ENCODE assay signal across 1 cellular context in the genomic region with DNA sequence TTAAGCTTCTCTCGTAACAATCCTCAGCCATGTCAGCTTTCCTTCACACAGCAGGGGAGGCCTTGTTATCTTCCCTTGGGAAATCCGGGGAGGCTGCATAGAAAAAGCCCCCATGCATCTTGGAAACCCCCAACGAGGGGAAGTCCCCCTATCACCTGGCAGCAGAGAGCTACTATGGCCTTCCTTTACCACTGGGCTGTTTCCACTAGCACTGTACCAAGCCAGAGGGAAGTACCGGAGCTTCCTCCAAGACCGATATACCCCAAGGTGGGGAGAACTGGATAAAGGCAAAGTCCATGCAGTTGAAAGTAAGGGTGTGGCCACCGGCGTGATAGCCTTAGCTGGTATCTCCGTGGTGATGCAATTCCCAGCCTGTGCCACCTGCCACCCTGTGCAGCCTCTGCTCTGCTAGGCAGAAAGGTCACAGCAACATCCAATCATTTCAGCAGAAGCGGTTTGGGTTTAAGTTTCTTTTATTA.
TF ChIP-seq lines count a peak whose summit lies in the region.

No MANE protein-coding gene starts in this region.

TF ChIP-seq in GM12878, 131 proteins besides CTCF, POLR2A, EP300 and RAD21 (continued from another document):
- TF ChIP-seq, protein P1, sequence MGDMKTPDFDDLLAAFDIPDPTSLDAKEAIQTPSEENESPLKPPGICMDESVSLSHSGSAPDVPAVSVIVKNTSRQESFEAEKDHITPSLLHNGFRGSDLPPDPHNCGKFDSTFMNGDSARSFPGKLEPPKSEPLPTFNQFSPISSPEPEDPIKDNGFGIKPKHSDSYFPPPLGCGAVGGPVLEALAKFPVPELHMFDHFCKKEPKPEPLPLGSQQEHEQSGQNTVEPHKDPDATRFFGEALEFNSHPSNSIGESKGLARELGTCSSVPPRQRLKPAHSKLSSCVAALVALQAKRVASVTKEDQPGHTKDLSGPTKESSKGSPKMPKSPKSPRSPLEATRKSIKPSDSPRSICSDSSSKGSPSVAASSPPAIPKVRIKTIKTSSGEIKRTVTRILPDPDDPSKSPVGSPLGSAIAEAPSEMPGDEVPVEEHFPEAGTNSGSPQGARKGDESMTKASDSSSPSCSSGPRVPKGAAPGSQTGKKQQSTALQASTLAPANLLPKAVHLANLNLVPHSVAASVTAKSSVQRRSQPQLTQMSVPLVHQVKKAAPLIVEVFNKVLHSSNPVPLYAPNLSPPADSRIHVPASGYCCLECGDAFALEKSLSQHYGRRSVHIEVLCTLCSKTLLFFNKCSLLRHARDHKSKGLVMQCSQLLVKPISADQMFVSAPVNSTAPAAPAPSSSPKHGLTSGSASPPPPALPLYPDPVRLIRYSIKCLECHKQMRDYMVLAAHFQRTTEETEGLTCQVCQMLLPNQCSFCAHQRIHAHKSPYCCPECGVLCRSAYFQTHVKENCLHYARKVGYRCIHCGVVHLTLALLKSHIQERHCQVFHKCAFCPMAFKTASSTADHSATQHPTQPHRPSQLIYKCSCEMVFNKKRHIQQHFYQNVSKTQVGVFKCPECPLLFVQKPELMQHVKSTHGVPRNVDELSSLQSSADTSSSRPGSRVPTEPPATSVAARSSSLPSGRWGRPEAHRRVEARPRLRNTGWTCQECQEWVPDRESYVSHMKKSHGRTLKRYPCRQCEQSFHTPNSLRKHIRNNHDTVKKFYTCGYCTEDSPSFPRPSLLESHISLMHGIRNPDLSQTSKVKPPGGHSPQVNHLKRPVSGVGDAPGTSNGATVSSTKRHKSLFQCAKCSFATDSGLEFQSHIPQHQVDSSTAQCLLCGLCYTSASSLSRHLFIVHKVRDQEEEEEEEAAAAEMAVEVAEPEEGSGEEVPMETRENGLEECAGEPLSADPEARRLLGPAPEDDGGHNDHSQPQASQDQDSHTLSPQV (IDR thresholded peaks at IDR 0.05) = no peak
- TF ChIP-seq, protein P2, sequence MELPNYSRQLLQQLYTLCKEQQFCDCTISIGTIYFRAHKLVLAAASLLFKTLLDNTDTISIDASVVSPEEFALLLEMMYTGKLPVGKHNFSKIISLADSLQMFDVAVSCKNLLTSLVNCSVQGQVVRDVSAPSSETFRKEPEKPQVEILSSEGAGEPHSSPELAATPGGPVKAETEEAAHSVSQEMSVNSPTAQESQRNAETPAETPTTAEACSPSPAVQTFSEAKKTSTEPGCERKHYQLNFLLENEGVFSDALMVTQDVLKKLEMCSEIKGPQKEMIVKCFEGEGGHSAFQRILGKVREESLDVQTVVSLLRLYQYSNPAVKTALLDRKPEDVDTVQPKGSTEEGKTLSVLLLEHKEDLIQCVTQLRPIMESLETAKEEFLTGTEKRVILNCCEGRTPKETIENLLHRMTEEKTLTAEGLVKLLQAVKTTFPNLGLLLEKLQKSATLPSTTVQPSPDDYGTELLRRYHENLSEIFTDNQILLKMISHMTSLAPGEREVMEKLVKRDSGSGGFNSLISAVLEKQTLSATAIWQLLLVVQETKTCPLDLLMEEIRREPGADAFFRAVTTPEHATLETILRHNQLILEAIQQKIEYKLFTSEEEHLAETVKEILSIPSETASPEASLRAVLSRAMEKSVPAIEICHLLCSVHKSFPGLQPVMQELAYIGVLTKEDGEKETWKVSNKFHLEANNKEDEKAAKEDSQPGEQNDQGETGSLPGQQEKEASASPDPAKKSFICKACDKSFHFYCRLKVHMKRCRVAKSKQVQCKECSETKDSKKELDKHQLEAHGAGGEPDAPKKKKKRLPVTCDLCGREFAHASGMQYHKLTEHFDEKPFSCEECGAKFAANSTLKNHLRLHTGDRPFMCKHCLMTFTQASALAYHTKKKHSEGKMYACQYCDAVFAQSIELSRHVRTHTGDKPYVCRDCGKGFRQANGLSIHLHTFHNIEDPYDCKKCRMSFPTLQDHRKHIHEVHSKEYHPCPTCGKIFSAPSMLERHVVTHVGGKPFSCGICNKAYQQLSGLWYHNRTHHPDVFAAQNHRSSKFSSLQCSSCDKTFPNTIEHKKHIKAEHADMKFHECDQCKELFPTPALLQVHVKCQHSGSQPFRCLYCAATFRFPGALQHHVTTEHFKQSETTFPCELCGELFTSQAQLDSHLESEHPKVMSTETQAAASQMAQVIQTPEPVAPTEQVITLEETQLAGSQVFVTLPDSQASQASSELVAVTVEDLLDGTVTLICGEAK (IDR thresholded peaks at IDR 0.05; ENCODE audit: borderline replicate concordance) = no peak
- no peak for TF ChIP-seq HCFC1 (IDR thresholded peaks at IDR 0.05; ENCODE audit: low read length)
- no peak for TF ChIP-seq BRCA1 (IDR thresholded peaks at IDR 0.05; ENCODE audit: low read depth, low read length)
- TF ChIP-seq KAT2A (conservative IDR thresholded peaks at IDR 0.05; ENCODE audit: control insufficient read depth, low read depth, low read length) = no peak
- TF ChIP-seq NFXL1 (IDR thresholded peaks at IDR 0.05; ENCODE audit: borderline replicate concordance) = no peak
- no peak for TF ChIP-seq ZNF384 (IDR thresholded peaks at IDR 0.05; ENCODE audit: borderline replicate concordance, low read depth, low read length)
- no peak for TF ChIP-seq RFX5 (IDR thresholded peaks at IDR 0.05; ENCODE audit: low read depth, low read length)
- TF ChIP-seq, protein P3, sequence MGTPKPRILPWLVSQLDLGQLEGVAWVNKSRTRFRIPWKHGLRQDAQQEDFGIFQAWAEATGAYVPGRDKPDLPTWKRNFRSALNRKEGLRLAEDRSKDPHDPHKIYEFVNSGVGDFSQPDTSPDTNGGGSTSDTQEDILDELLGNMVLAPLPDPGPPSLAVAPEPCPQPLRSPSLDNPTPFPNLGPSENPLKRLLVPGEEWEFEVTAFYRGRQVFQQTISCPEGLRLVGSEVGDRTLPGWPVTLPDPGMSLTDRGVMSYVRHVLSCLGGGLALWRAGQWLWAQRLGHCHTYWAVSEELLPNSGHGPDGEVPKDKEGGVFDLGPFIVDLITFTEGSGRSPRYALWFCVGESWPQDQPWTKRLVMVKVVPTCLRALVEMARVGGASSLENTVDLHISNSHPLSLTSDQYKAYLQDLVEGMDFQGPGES (IDR thresholded peaks at IDR 0.05) = no peak
- TF ChIP-seq ZNF622 (IDR thresholded peaks at IDR 0.05) = no peak
- no peak for TF ChIP-seq JUND (IDR thresholded peaks at IDR 0.05; ENCODE audit: low read depth, low read length)
- no peak; a peak in 1 of 4 replicates for TF ChIP-seq ETV6 (conservative IDR thresholded peaks at IDR 0.05 in 1 of 2, IDR thresholded peaks at IDR 0.05 in 1 of 2; ENCODE audit: borderline replicate concordance in 1 of 2, low read depth in 1 of 2)
- TF ChIP-seq GATAD2B (conservative IDR thresholded peaks at IDR 0.05; ENCODE audit: low read depth) = peak; percentile 60
- TF ChIP-seq RUNX3 (IDR thresholded peaks at IDR 0.05; ENCODE audit: low read length) = peak; percentile 62
- peak; percentile 98 for TF ChIP-seq IKZF1 (conservative IDR thresholded peaks at IDR 0.05)
- TF ChIP-seq RCOR1 (conservative IDR thresholded peaks at IDR 0.05; ENCODE audit: low read depth, low read length) = no peak
- TF ChIP-seq TCF7 (IDR thresholded peaks at IDR 0.05; ENCODE audit: borderline replicate concordance) = no peak
- TF ChIP-seq CREM (IDR thresholded peaks at IDR 0.05; ENCODE audit: low read depth) = peak; percentile 27; the same call in 1 of the 2 replicates
- TF ChIP-seq TCF12 (IDR thresholded peaks at IDR 0.05; ENCODE audit: low read depth, low read length) = 0 out of 2 replicates have a peak, but pooled peaks have one; percentile 27
- TF ChIP-seq ZZZ3 (IDR thresholded peaks at IDR 0.05; ENCODE audit: control insufficient read depth, insufficient read length, low read depth) = no peak
- peak; percentile 40; the same call in 1 of the 2 replicates for TF ChIP-seq MXI1 (IDR thresholded peaks at IDR 0.05; ENCODE audit: low read depth, low read length)
- TF ChIP-seq, protein P4, sequence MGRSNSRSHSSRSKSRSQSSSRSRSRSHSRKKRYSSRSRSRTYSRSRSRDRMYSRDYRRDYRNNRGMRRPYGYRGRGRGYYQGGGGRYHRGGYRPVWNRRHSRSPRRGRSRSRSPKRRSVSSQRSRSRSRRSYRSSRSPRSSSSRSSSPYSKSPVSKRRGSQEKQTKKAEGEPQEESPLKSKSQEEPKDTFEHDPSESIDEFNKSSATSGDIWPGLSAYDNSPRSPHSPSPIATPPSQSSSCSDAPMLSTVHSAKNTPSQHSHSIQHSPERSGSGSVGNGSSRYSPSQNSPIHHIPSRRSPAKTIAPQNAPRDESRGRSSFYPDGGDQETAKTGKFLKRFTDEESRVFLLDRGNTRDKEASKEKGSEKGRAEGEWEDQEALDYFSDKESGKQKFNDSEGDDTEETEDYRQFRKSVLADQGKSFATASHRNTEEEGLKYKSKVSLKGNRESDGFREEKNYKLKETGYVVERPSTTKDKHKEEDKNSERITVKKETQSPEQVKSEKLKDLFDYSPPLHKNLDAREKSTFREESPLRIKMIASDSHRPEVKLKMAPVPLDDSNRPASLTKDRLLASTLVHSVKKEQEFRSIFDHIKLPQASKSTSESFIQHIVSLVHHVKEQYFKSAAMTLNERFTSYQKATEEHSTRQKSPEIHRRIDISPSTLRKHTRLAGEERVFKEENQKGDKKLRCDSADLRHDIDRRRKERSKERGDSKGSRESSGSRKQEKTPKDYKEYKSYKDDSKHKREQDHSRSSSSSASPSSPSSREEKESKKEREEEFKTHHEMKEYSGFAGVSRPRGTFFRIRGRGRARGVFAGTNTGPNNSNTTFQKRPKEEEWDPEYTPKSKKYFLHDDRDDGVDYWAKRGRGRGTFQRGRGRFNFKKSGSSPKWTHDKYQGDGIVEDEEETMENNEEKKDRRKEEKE (IDR thresholded peaks at IDR 0.05) = no peak
- no peak for TF ChIP-seq CBX5 (IDR thresholded peaks at IDR 0.05; ENCODE audit: low read depth)
- TF ChIP-seq, protein P5, sequence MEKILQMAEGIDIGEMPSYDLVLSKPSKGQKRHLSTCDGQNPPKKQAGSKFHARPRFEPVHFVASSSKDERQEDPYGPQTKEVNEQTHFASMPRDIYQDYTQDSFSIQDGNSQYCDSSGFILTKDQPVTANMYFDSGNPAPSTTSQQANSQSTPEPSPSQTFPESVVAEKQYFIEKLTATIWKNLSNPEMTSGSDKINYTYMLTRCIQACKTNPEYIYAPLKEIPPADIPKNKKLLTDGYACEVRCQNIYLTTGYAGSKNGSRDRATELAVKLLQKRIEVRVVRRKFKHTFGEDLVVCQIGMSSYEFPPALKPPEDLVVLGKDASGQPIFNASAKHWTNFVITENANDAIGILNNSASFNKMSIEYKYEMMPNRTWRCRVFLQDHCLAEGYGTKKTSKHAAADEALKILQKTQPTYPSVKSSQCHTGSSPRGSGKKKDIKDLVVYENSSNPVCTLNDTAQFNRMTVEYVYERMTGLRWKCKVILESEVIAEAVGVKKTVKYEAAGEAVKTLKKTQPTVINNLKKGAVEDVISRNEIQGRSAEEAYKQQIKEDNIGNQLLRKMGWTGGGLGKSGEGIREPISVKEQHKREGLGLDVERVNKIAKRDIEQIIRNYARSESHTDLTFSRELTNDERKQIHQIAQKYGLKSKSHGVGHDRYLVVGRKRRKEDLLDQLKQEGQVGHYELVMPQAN (conservative IDR thresholded peaks at IDR 0.05) = 0 out of 2 replicates have a peak, but pooled peaks have one; percentile 10
- no peak for TF ChIP-seq CHD1 (IDR thresholded peaks at IDR 0.05; ENCODE audit: low read depth, low read length)
- TF ChIP-seq, protein P6, sequence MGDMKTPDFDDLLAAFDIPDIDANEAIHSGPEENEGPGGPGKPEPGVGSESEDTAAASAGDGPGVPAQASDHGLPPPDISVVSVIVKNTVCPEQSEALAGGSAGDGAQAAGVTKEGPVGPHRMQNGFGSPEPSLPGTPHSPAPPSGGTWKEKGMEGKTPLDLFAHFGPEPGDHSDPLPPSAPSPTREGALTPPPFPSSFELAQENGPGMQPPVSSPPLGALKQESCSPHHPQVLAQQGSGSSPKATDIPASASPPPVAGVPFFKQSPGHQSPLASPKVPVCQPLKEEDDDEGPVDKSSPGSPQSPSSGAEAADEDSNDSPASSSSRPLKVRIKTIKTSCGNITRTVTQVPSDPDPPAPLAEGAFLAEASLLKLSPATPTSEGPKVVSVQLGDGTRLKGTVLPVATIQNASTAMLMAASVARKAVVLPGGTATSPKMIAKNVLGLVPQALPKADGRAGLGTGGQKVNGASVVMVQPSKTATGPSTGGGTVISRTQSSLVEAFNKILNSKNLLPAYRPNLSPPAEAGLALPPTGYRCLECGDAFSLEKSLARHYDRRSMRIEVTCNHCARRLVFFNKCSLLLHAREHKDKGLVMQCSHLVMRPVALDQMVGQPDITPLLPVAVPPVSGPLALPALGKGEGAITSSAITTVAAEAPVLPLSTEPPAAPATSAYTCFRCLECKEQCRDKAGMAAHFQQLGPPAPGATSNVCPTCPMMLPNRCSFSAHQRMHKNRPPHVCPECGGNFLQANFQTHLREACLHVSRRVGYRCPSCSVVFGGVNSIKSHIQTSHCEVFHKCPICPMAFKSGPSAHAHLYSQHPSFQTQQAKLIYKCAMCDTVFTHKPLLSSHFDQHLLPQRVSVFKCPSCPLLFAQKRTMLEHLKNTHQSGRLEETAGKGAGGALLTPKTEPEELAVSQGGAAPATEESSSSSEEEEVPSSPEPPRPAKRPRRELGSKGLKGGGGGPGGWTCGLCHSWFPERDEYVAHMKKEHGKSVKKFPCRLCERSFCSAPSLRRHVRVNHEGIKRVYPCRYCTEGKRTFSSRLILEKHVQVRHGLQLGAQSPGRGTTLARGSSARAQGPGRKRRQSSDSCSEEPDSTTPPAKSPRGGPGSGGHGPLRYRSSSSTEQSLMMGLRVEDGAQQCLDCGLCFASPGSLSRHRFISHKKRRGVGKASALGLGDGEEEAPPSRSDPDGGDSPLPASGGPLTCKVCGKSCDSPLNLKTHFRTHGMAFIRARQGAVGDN (IDR thresholded peaks at IDR 0.05) = peak; percentile 80
- TF ChIP-seq NFIC (IDR thresholded peaks at IDR 0.05; ENCODE audit: low read depth, low read length) = peak; percentile 69
- 0 out of 2 replicates have a peak, but pooled peaks have one; percentile 14 for TF ChIP-seq PML (IDR thresholded peaks at IDR 0.05; ENCODE audit: low read length)
- TF ChIP-seq MEF2B (IDR thresholded peaks at IDR 0.05; ENCODE audit: partially characterized antibody, poor library complexity, severe bottlenecking) = peak; percentile 92
